ENCODE assay signal across 8 cellular contexts in genomic region chr4:53366301-53366716, GRCh38. TPM values are rescaled to one million over a fixed set of nuclear protein-coding genes. Genes with fewer than 3 reads are reported as not detected.
DNase-seq lines count a peak whose midpoint lies in the region; ATAC-seq and TF ChIP-seq lines count a peak whose summit lies in the region.

No MANE protein-coding gene starts in this region.

- no peaks in the 10 kb centered on the region for H3K36me3 ChIP-seq in body of pancreas (replicated peaks in 1 of 2; ENCODE audit: insufficient read depth in 1 of 2, low read depth in 2 of 2)
- H3K36me3 ChIP-seq in muscle layer of duodenum (ENCODE audit: control insufficient read depth in 1 of 2, insufficient read depth in 2 of 2, low read length in 2 of 2), result no peaks in the 10 kb centered on the region

- H3K4me1 ChIP-seq in body of pancreas (peaks cover 33% of the 10 kb centered on the region), muscle layer of duodenum (ENCODE audit: control insufficient read depth in 1 of 2, insufficient read depth in 2 of 2, low read length in 2 of 2) (peaks cover 6 to 46% of the 10 kb centered on the region in 2 donors)

- 12 to 14% methylated on average over 8 of the region's 8 CpGs for WGBS in body of pancreas, 2 donors

- intact Hi-C loops in body of pancreas (cut with DNase I), result no loop called here

- no peaks in the 10 kb centered on the region for H3K9me3 ChIP-seq in body of pancreas
- no peaks in the 10 kb centered on the region for H3K9me3 ChIP-seq in muscle layer of duodenum (ENCODE audit: control insufficient read depth in 1 of 2, low read length in 2 of 2)

- TF ChIP-seq CTCF in GM12865 (IDR thresholded peaks at IDR 0.05; ENCODE audit: insufficient read depth, low read depth, low read length, missing control alignments) (no peak), body of pancreas (IDR thresholded peaks at IDR 0.05) (no peak)

- ATAC-seq in HG03045 (IDR thresholded peaks at IDR 0.05; ENCODE audit: unreplicated experiment), result peak; percentile 8
- no peak for ATAC-seq in body of pancreas

- no peak for TF ChIP-seq POLR2A in body of pancreas (IDR thresholded peaks at IDR 0.05)

- H3K27ac ChIP-seq in body of pancreas (peak overlapping the region in 2 of 4 donors; percentile 59 to 71), muscle layer of duodenum (ENCODE audit: low read length) (peak overlapping the region; percentile 70)

- peak; percentile 16 for DNase-seq in GM12865 (ENCODE audit: low read depth)
- DNase-seq in body of pancreas, result no peak
- no peak for DNase-seq in NOMO-1 treated with dmso at 0.1 percent for 144 hours (lab: John Stamatoyannopoulos, UW; ENCODE audit: unreplicated experiment)
- no peak for DNase-seq in stimulated activated CD4-positive, alpha-beta T cell treated with anti-CD3 and anti-CD28 coated beads, Interleukin-15, amount 100 ng/mL, for 24 hours
- DNase-seq in central memory CD4-positive, alpha-beta T cell, result no peak
- DNase-seq in occipital lobe (lab: John Stamatoyannopoulos, UW), result no peak

- H3K27me3 ChIP-seq in body of pancreas (no peaks in the 10 kb centered on the region), muscle layer of duodenum (ENCODE audit: low read depth, low read length) (no peaks in the 10 kb centered on the region)

- peak overlapping the region; percentile 69 for H3K4me3 ChIP-seq in GM12865 (ENCODE audit: low read depth, low read length)
- peak overlapping the region; percentile 67 to 91 for H3K4me3 ChIP-seq in body of pancreas
- peak overlapping the region; percentile 97 to 100 for H3K4me3 ChIP-seq in muscle layer of duodenum (ENCODE audit: low read depth in 1 of 2, low read length in 2 of 2)

RNA-seq across cellular contexts. Expression of gene SCFD2, which starts 0.4 kb away (rescaled TPM):
- total RNA-seq in body of pancreas (10 to 100 TPM; 17.9 to 53.7 TPM), occipital lobe (25.6 TPM)

RNA-seq across cellular contexts. Expression of gene FIP1L1, which starts 11.1 kb away (rescaled TPM):
- 10 to 100 TPM; 28.3 to 48.1 TPM for total RNA-seq in body of pancreas
- 115 TPM for total RNA-seq in occipital lobe
